Comparison of ENCODE assay signal across 39 cellular contexts in genomic region chr1:204251286-204251685, GRCh38. TPM values are rescaled to one million over a fixed set of nuclear protein-coding genes. Genes with fewer than 3 reads are reported as not detected.
"Had no signal": no experiment of that assay in that cellular context is flagged by ENCODE, and none has a peak within 500 bp of the region (broad histone marks: within the 10 kb centered on the region; RNA-seq: fewer than 3 reads in every experiment).

No MANE protein-coding gene starts in this region.

- H3K27ac ChIP-seq: body of pancreas, cardiac muscle cell, colonic mucosa, epithelial cell of prostate, esophagus squamous epithelium, gastroesophageal sphincter had no signal

- H3K36me3 ChIP-seq: adrenal gland, colonic mucosa, gastroesophageal sphincter had no signal

- H3K4me1 ChIP-seq: adrenal gland, body of pancreas, esophagus squamous epithelium had no signal

- DNase-seq: activated CD4-positive, alpha-beta memory T cell treated with anti-CD3 and anti-CD28 coated beads for 36 hours; activated CD4-positive, alpha-beta T cell treated with anti-CD3 and anti-CD28 coated beads for 36 hours; activated CD4-positive, alpha-beta T cell treated with anti-CD3 and anti-CD28 coated beads, Interleukin-2, amount 10 ng/mL, durations not matched to agents 24 days and 14 days; activated CD4-positive, CD25-positive, alpha-beta regulatory T cell; activated CD4-positive, CD25-positive, alpha-beta regulatory T cell treated with anti-CD3 and anti-CD28 coated beads, Interleukin-2, amount 50 U/mL, for 72 hours; activated CD8-positive, alpha-beta memory T cell treated with anti-CD3 and anti-CD28 coated beads, Interleukin-2, amount 10 ng/mL, durations not matched to agents 7 days and 5 days; activated CD8-positive, alpha-beta memory T cell treated with anti-CD3 and anti-CD28 coated beads, Interleukin-2, amount 50 U/mL, for 4 hours; activated CD8-positive, alpha-beta T cell treated with anti-CD3 and anti-CD28 coated beads, Interleukin-2, amount 10 ng/mL, durations not matched to agents 7 days and 5 days; activated effector memory CD4-positive, alpha-beta T cell treated with anti-CD3 and anti-CD28 coated beads, Interleukin-2, amount 50 U/mL, for 16 hours; activated naive CD4-positive, alpha-beta T cell treated with anti-CD3 and anti-CD28 coated beads for 36 hours; activated naive CD8-positive, alpha-beta T cell treated with anti-CD3 and anti-CD28 coated beads for 36 hours; activated naive CD8-positive, alpha-beta T cell treated with anti-CD3 and anti-CD28 coated beads, Interleukin-2, amount 50 U/mL, for 24 hours; activated T-cell treated with anti-CD3 and anti-CD28 coated beads, Interleukin-2, amount 50 U/mL, for 1 hour; activated T-cell treated with anti-CD3 and anti-CD28 coated beads, Interleukin-2, amount 50 U/mL, for 48 hours; amygdala; central memory CD4-positive, alpha-beta T cell; cerebellar nuclear complex; colonic mucosa; effector CD8-positive, alpha-beta T cell; esophagus squamous epithelium; foreskin melanocyte; T-helper 1 cell; T-helper 17 cell; T1000 had no signal

- FAIRE-seq: endometrium, endothelial cell of umbilical vein had no signal

- H3K9me3 ChIP-seq: adrenal gland, body of pancreas, colonic mucosa, esophagus squamous epithelium, gastroesophageal sphincter had no signal

- H3K27me3 ChIP-seq: adrenal gland, body of pancreas, cardiac muscle cell, colonic mucosa, esophagus squamous epithelium had no signal

- H3K4me3 ChIP-seq: adrenal gland, body of pancreas, cardiac muscle cell, colonic mucosa, esophagus squamous epithelium, gastroesophageal sphincter had no signal

RNA-seq across cellular contexts. Expression of gene GOLT1A, which starts 37.5 kb away (rescaled TPM):
- total RNA-seq: activated CD4-positive, alpha-beta T cell treated with anti-CD3 and anti-CD28 coated beads, Interleukin-2, amount 10 ng/mL, durations not matched to agents 24 days and 14 days; activated CD8-positive, alpha-beta memory T cell treated with anti-CD3 and anti-CD28 coated beads for 36 hours; activated CD8-positive, alpha-beta memory T cell treated with anti-CD3 and anti-CD28 coated beads, Interleukin-2, amount 10 ng/mL, durations not matched to agents 7 days and 5 days; activated CD8-positive, alpha-beta T cell treated with anti-CD3 and anti-CD28 coated beads, Interleukin-2, amount 10 ng/mL, durations not matched to agents 7 days and 5 days; activated naive CD4-positive, alpha-beta T cell treated with anti-CD3 and anti-CD28 coated beads for 36 hours; activated T-helper 1 cell treated with anti-CD3 and anti-CD28 coated beads, Interleukin-12 subunit alpha, Interleukin-12 subunit beta, Interleukin-2, Interleukin-4 antibody, amounts not matched to agents 30 ng/mL and 10 ng/mL and 1 ng/mL, durations not matched to agents 14 hours and 24 hours and 36 hours; aorta; endothelial cell of umbilical vein; fibroblast of villous mesenchyme; glomerular endothelial cell had no signal
- polyA plus RNA-seq: endothelial cell of umbilical vein, fibroblast of lung had no signal

RNA-seq across cellular contexts. Expression of gene KISS1, which starts 55.0 kb away (rescaled TPM):
- total RNA-seq: activated CD4-positive, alpha-beta memory T cell treated with anti-CD3 and anti-CD28 coated beads for 36 hours; activated CD4-positive, alpha-beta T cell treated with anti-CD3 and anti-CD28 coated beads for 36 hours; activated CD4-positive, alpha-beta T cell treated with anti-CD3 and anti-CD28 coated beads, Interleukin-2, amount 10 ng/mL, durations not matched to agents 24 days and 14 days; activated CD8-positive, alpha-beta memory T cell treated with anti-CD3 and anti-CD28 coated beads for 36 hours; activated CD8-positive, alpha-beta memory T cell treated with anti-CD3 and anti-CD28 coated beads, Interleukin-2, amount 10 ng/mL, durations not matched to agents 7 days and 5 days; activated CD8-positive, alpha-beta T cell treated with anti-CD3 and anti-CD28 coated beads, Interleukin-2, amount 10 ng/mL, durations not matched to agents 7 days and 5 days; activated naive CD4-positive, alpha-beta T cell treated with anti-CD3 and anti-CD28 coated beads for 36 hours; activated naive CD8-positive, alpha-beta T cell treated with anti-CD3 and anti-CD28 coated beads for 36 hours; activated T-helper 1 cell treated with anti-CD3 and anti-CD28 coated beads, Interleukin-12 subunit alpha, Interleukin-12 subunit beta, Interleukin-2, Interleukin-4 antibody, amounts not matched to agents 30 ng/mL and 10 ng/mL and 1 ng/mL, durations not matched to agents 14 hours and 24 hours and 36 hours; activated T-helper 2 cell treated with anti-CD3 and anti-CD28 coated beads, Interferon-gamma antibody, Interleukin-2, Interleukin-4, amounts not matched to agents 10 μg/mL and 5 μg/mL and 100 μg/mL, durations not matched to agents 14 hours and 24 hours and 36 hours; adrenal gland; aorta; body of pancreas; esophagus squamous epithelium; gastroesophageal sphincter; glomerular endothelial cell had no signal
- polyA plus RNA-seq: esophagus had no signal
